In genomic region chr14:61240206-61240605, GRCh38 we compare ENCODE assay signal across 20 cellular contexts. TPM values are rescaled to one million over a fixed set of nuclear protein-coding genes. Genes with fewer than 3 reads are reported as not detected.
DNase-seq lines count a peak whose midpoint lies in the region; FAIRE-seq and TF ChIP-seq lines count a peak whose summit lies in the region.
"Had no signal": no experiment of that assay in that cellular context is flagged by ENCODE, and none has a peak within 500 bp of the region (broad histone marks: within the 10 kb centered on the region; RNA-seq: fewer than 3 reads in every experiment).

No MANE protein-coding gene starts in this region.

- H2BK15ac ChIP-seq in H1 (ENCODE audit: low read length), result no peak overlapping the region; the same call in 1 of the 2 replicates

- no peak overlapping the region; the same call in 1 of the 2 replicates for H2BK12ac ChIP-seq in H1 (ENCODE audit: low read depth, low read length)

- H2BK5ac ChIP-seq in H1 (ENCODE audit: low read depth, low read length), result peak overlapping the region; percentile 66; the same call in 1 of the 2 replicates

- TF ChIP-seq RAD21 in H1 (IDR thresholded peaks at IDR 0.05 in 1 of 2, conservative IDR thresholded peaks at IDR 0.05 in 1 of 2; ENCODE audit: low read depth in 2 of 2, low read length in 2 of 2), result no peak

- no peak overlapping the region for H4K8ac ChIP-seq in H1 (ENCODE audit: extremely low read depth, insufficient read depth, low read length)

- H3K27ac ChIP-seq in H1 (ENCODE audit: low read depth, low read length), result no peak overlapping the region

- CTCF ChIA-PET in H1 (lab: Charles Lee; ENCODE audit: partially characterized antibody), result interaction anchor here (1.0 to 4.7 kb wide), 2 partner anchors 13 to 171 kb away, joined by 4 to 30 read pairs; no protein-coding TSS in a partner anchor
- CTCF ChIA-PET in HEK293T (lab: Yijun Ruan, JAX), result no interaction called here

- H3K56ac ChIP-seq in H1 (replicated peaks; ENCODE audit: insufficient read length, low read depth, low read length), result no peak overlapping the region

- DNase-seq in NCI-H526 (lab: John Stamatoyannopoulos, UW), result peak; percentile 55 to 66
- DNase-seq in NCI-H526 treated with DMSO at 0.1 percent for 48 hours (lab: John Stamatoyannopoulos, UW), result no peak
- DNase-seq in HTR-8/SVneo (ENCODE audit: insufficient read length, low spot score), result no peak
- no peak for DNase-seq in H1 (ENCODE audit: low read depth in 1 of 2, low spot score in 2 of 2)
- no peak for DNase-seq in urothelium cell line (ENCODE audit: low spot score)
- no peak for DNase-seq in HEK293T (ENCODE audit: extremely low spot score)
- DNase-seq in amniotic stem cell (lab: John Stamatoyannopoulos, UW), result no peak
- DNase-seq: Calu3; CD8-positive, alpha-beta T cell; DMS 273 treated with DMSO at 0.1 percent for 48 hours; DMS53; DND-41; EL; HCEC 1CT; HFFc6 had no signal

- no peaks in the 10 kb centered on the region for H3K79me2 ChIP-seq in H1 (ENCODE audit: control insufficient read depth in 1 of 2, insufficient read depth in 2 of 2, low read length in 2 of 2)

- no peak for TF ChIP-seq POLR2A in H1 (IDR thresholded peaks at IDR 0.05; ENCODE audit: control extremely low read depth in 1 of 2, low read depth in 2 of 2, low read length in 2 of 2)

- H2AK5ac ChIP-seq in H1 (ENCODE audit: low read depth, low read length), result no peak overlapping the region; the same call in 1 of the 2 replicates

- H2BK120ac ChIP-seq in H1 (replicated peaks; ENCODE audit: low read depth, low read length), result no peak overlapping the region

- H3K23ac ChIP-seq in H1 (ENCODE audit: insufficient read length), result no peak overlapping the region

- peak; percentile 94 for FAIRE-seq in HTR-8/SVneo (lab: Jason Lieb, UNC)
- no peak for FAIRE-seq in H1 (lab: Jason Lieb, UNC)
- peak; percentile 73 for FAIRE-seq in urothelium cell line (lab: Jason Lieb, UNC)
- FAIRE-seq: GM12878 had no signal

- H3K4me1 ChIP-seq in H1 (replicated peaks in 1 of 4; ENCODE audit: control insufficient read depth in 3 of 4, insufficient read depth in 4 of 4, low read length in 3 of 4), result peaks cover 2 to 17% (median 7%) of the 10 kb centered on the region in 4 experiments; a peak in 5 of 7 replicates

- no peak for TF ChIP-seq CTCF in H1 (IDR thresholded peaks at IDR 0.05; ENCODE audit: control extremely low read depth in 1 of 3, insufficient read depth in 1 of 3, low read depth in 1 of 3, low read length in 3 of 3)

- H3K4me3 ChIP-seq in H1 (ENCODE audit: extremely low read depth in 1 of 4, insufficient read depth in 2 of 4, low read depth in 3 of 4, low read length in 4 of 4), result peak overlapping the region in 1 of 4 experiments; percentile 14; a peak in 1 of 8 replicates
- H3K4me3 ChIP-seq: GM12878 had no signal

- H2BK20ac ChIP-seq in H1 (ENCODE audit: low read length), result peak overlapping the region; percentile 27; the same call in 1 of the 2 replicates

- POLR2A ChIA-PET in H1 (lab: Charles Lee; ENCODE audit: partially characterized antibody) (interaction anchor here (0.9 to 2.6 kb wide), 2 partner anchors 11 to 59 kb away, joined by 3 to 6 read pairs; no protein-coding TSS in a partner anchor), HEK293T (lab: Yijun Ruan, JAX) (no interaction called here)

- peaks cover 18% of the 10 kb centered on the region in 2 experiments; a peak in 3 of 4 replicates for H3K9me3 ChIP-seq in H1 (ENCODE audit: insufficient read depth in 2 of 2, low read depth in 1 of 2, low read length in 1 of 2)

- H3K79me1 ChIP-seq in H1 (ENCODE audit: low read depth, low read length), result no peaks in the 10 kb centered on the region

- H4K5ac ChIP-seq in H1 (ENCODE audit: insufficient read length, low read depth, low read length), result no peak overlapping the region

- peak overlapping the region; percentile 1; the same call in 1 of the 2 replicates for H3K18ac ChIP-seq in H1 (ENCODE audit: extremely low read depth, low read length)

- no peaks in the 10 kb centered on the region for H3K27me3 ChIP-seq in H1 (replicated peaks in 1 of 4; ENCODE audit: control insufficient read depth in 3 of 4, extremely low read depth in 1 of 4, insufficient read depth in 3 of 4, low read length in 3 of 4)
- H3K27me3 ChIP-seq: BLaER1 treated with 17β-estradiol and CSF1 and Interleukin-3, amounts not matched to agents 10 nM and 100 nM had no signal

- H4K20me1 ChIP-seq in H1 (replicated peaks in 1 of 2; ENCODE audit: control insufficient read depth in 1 of 2, insufficient read depth in 2 of 2, low read length in 2 of 2), result no peaks in the 10 kb centered on the region
- H4K20me1 ChIP-seq: BLaER1 treated with 17β-estradiol and CSF1 and Interleukin-3, amounts not matched to agents 10 nM and 100 nM had no signal

- H3K36me3 ChIP-seq in H1 (ENCODE audit: control insufficient read depth in 2 of 4, insufficient read depth in 4 of 4, low read length in 3 of 4), result peaks cover 0 to 3% (median 0%) of the 10 kb centered on the region in 4 experiments; a peak in 2 of 8 replicates

- no peak for TF ChIP-seq EP300 in H1 (IDR thresholded peaks at IDR 0.05; ENCODE audit: borderline replicate concordance in 1 of 2, low read depth in 2 of 2, low read length in 2 of 2)

- no peak overlapping the region for H3K14ac ChIP-seq in H1 (ENCODE audit: insufficient read length)

- no peak overlapping the region for H3K4me2 ChIP-seq in H1 (ENCODE audit: insufficient read depth in 1 of 2, low read depth in 2 of 2, low read length in 2 of 2)
- H3K4me2 ChIP-seq: BLaER1 treated with 17β-estradiol and CSF1 and Interleukin-3, amounts not matched to agents 10 nM and 100 nM had no signal

- H3K23me2 ChIP-seq in H1 (ENCODE audit: low read depth, low read length), result no peaks in the 10 kb centered on the region

- H2AFZ ChIP-seq in H1 (ENCODE audit: low read length), result no peak overlapping the region

- 71% methylated on average over 8 of the region's 8 CpGs; no CpG with 5 or more reads in 1 of the 2 experiments for WGBS in H1 (ENCODE audit: extremely low coverage in 1 of 2, insufficient coverage in 1 of 2, insufficient read length in 1 of 2, insufficient replicate concordance in 2 of 2, low coverage in 1 of 2, low lambda C conversion rate in 2 of 2, missing lambda C conversion rate in 1 of 2), 2 experiments

- H3K4ac ChIP-seq in H1 (replicated peaks; ENCODE audit: insufficient read length, low read depth, low read length), result no peak overlapping the region

- peak overlapping the region; percentile 92 for H4K91ac ChIP-seq in H1 (replicated peaks; ENCODE audit: insufficient read length, low read length)

- no peak overlapping the region for H3K9ac ChIP-seq in H1 (replicated peaks in 1 of 4; ENCODE audit: extremely low read depth in 1 of 4, low read depth in 3 of 4, low read length in 3 of 4)
- H3K9ac ChIP-seq: BLaER1 treated with 17β-estradiol and CSF1 and Interleukin-3, amounts not matched to agents 10 nM and 100 nM had no signal

TF ChIP-seq in H1, 55 proteins besides CTCF, POLR2A, EP300 and RAD21:
- TF ChIP-seq, protein P1, sequence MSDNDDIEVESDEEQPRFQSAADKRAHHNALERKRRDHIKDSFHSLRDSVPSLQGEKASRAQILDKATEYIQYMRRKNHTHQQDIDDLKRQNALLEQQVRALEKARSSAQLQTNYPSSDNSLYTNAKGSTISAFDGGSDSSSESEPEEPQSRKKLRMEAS (IDR thresholded peaks at IDR 0.05), result peak; percentile 36; the same call in 1 of the 2 replicates
- no peak for TF ChIP-seq CHD2 (IDR thresholded peaks at IDR 0.05; ENCODE audit: low read length)
- TF ChIP-seq HDAC2 (IDR thresholded peaks at IDR 0.05; ENCODE audit: borderline replicate concordance in 1 of 2, low read depth in 2 of 2, low read length in 2 of 2), result no peak
- TF ChIP-seq SP2 (IDR thresholded peaks at IDR 0.05; ENCODE audit: low read length), result no peak
TF ChIP-seq in H1: peak in this region for 1.

TF ChIP-seq in HEK293T, 16 proteins besides CTCF, POLR2A, EP300 and RAD21:
- TF ChIP-seq FOXK2 (IDR thresholded peaks at IDR 0.05) (no peak), BHLHE40 (IDR thresholded peaks at IDR 0.05; ENCODE audit: borderline replicate concordance) (no peak), ELF4 (IDR thresholded peaks at IDR 0.05) (no peak), FOXA1 (IDR thresholded peaks at IDR 0.05) (no peak), SP1 (IDR thresholded peaks at IDR 0.05) (no peak), HDGF (IDR thresholded peaks at IDR 0.05; ENCODE audit: borderline replicate concordance) (no peak), NFRKB (IDR thresholded peaks at IDR 0.05) (no peak), ZNF384 (IDR thresholded peaks at IDR 0.05) (no peak), FOXM1 (IDR thresholded peaks at IDR 0.05; ENCODE audit: borderline replicate concordance) (no peak), SUZ12 (IDR thresholded peaks at IDR 0.05) (no peak), LEF1 (IDR thresholded peaks at IDR 0.05; ENCODE audit: borderline replicate concordance) (no peak), L3MBTL2 (conservative IDR thresholded peaks at IDR 0.05) (no peak), ARNT (IDR thresholded peaks at IDR 0.05) (no peak)
- TF ChIP-seq, protein P2, sequence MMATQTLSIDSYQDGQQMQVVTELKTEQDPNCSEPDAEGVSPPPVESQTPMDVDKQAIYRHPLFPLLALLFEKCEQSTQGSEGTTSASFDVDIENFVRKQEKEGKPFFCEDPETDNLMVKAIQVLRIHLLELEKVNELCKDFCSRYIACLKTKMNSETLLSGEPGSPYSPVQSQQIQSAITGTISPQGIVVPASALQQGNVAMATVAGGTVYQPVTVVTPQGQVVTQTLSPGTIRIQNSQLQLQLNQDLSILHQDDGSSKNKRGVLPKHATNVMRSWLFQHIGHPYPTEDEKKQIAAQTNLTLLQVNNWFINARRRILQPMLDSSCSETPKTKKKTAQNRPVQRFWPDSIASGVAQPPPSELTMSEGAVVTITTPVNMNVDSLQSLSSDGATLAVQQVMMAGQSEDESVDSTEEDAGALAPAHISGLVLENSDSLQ (IDR thresholded peaks at IDR 0.05), result no peak

RNA-seq across cellular contexts. Expression of gene TMEM30B, which starts 40.9 kb away (rescaled TPM):
- total RNA-seq in H1 (2021; fragmentation: NEBNext Ultra II Directional; extraction: Animal tissue kit (Norgen Biotek cat#: 25700)), result 11.0 and 11.2 TPM in 2 replicates
- polyA plus RNA-seq in H1 (2011; rRNA removed), result 18.7 and 27.3 TPM in 2 replicates
- 12.9 TPM for polyA plus RNA-seq in H1 (2011; cell fraction: cytosol; rRNA removed)
- 11.5 TPM for polyA plus RNA-seq in H1 (2011; cell fraction: nucleus; rRNA removed)
- 8.2 to 13.0 TPM (median 9.7 TPM) in 4 replicates for polyA plus RNA-seq in H1 (2012, experiment 1 of 2)
- polyA plus RNA-seq in H1 (2012, experiment 2 of 2), result 2.9 TPM
- 15.9 TPM for polyA plus RNA-seq in H1 (2013, experiment 1 of 2)
- 17.2 TPM for polyA plus RNA-seq in H1 (2013, experiment 2 of 2)
- polyA minus RNA-seq in H1 (2011; rRNA and poly(A)+ RNA removed), result 3.5 and 7.7 TPM in 2 replicates
- 13.5 TPM for polyA minus RNA-seq in H1 (2011; cell fraction: cytosol; rRNA and poly(A)+ RNA removed)
- polyA minus RNA-seq in H1 (2011; cell fraction: nucleus; rRNA and poly(A)+ RNA removed), result 11.6 TPM
- total RNA-seq: A172, G401, H4, HFFc6 had no signal
- polyA plus RNA-seq: GM12878 had no signal

Comparison
In these comparisons a context has a peak if more than half of its experiments do, and no peak if none do; other contexts are left out.
1. DNase-seq: peak in NCI-H526 (2 of 2); none in NCI-H526 treated with DMSO at 0.1 percent for 48 hours (single experiment), HTR-8/SVneo (single experiment), H1 (0 of 2), urothelium cell line (single experiment), HEK293T (single experiment) and amniotic stem cell (single experiment).